In the genomic region with DNA sequence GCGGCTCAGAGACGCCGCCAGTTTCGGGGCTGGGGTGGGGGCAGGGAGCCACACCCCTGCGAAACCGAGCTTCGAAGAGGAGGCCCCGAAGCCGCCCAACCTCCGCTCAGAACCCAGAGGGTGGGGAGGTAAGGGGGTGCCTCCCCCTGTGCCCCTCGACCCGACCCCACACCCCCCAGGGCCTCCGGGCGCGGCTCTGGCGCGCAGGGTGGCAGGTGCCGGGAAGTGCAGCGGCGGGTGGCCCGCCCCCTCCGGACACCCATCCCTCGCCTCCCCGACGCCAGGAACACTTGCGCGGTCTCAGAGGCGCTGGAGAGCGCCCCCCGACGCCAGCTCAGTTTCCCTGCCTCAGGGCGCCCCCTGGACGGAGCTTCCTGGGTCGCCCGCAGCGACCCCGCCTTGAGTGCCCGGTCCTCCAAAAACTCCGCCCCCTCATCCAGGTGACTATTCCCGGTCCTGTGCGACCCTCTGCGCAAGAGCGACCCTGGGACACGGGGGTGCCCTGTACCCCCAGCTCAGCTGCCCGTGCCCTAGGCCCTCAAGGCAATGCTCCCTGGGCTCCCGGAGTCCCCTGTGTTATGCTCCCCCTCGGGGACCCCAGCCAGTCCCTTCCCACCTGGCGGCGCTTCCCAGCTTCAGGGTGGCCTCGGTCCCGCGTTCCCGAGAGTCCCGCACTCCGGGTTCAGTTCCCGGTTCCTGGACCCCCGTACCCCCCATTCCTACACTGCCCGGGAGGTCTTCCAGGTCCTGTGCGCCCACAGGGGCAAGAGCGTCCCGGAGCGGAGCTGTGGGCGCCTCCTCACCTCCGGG, we compare ENCODE assay signal across 1 cellular context.
TF ChIP-seq lines count a peak whose summit lies in the region.

No MANE protein-coding gene starts in this region.

TF ChIP-seq in WTC11, 78 proteins besides CTCF, POLR2A, EP300 and RAD21 (continued from another document):
- TF ChIP-seq, protein P1, sequence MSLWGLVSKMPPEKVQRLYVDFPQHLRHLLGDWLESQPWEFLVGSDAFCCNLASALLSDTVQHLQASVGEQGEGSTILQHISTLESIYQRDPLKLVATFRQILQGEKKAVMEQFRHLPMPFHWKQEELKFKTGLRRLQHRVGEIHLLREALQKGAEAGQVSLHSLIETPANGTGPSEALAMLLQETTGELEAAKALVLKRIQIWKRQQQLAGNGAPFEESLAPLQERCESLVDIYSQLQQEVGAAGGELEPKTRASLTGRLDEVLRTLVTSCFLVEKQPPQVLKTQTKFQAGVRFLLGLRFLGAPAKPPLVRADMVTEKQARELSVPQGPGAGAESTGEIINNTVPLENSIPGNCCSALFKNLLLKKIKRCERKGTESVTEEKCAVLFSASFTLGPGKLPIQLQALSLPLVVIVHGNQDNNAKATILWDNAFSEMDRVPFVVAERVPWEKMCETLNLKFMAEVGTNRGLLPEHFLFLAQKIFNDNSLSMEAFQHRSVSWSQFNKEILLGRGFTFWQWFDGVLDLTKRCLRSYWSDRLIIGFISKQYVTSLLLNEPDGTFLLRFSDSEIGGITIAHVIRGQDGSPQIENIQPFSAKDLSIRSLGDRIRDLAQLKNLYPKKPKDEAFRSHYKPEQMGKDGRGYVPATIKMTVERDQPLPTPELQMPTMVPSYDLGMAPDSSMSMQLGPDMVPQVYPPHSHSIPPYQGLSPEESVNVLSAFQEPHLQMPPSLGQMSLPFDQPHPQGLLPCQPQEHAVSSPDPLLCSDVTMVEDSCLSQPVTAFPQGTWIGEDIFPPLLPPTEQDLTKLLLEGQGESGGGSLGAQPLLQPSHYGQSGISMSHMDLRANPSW (CRISPR knock-in tag; conservative IDR thresholded peaks at IDR 0.05; ENCODE audit: low read depth) = no peak
- no peak for TF ChIP-seq SOX15 (CRISPR knock-in tag; IDR thresholded peaks at IDR 0.05)
- TF ChIP-seq EMX1 (CRISPR knock-in tag; IDR thresholded peaks at IDR 0.05) = no peak
- TF ChIP-seq KAT7 (CRISPR knock-in tag; IDR thresholded peaks at IDR 0.05; ENCODE audit: borderline replicate concordance) = 0 out of 2 replicates have a peak, but pooled peaks have one; percentile 14
- no peak for TF ChIP-seq ZNF317 (CRISPR knock-in tag; IDR thresholded peaks at IDR 0.05; ENCODE audit: borderline replicate concordance, low read depth)
- TF ChIP-seq NFYB (CRISPR knock-in tag; conservative IDR thresholded peaks at IDR 0.05; ENCODE audit: low read depth) = no peak
- TF ChIP-seq, protein P2, sequence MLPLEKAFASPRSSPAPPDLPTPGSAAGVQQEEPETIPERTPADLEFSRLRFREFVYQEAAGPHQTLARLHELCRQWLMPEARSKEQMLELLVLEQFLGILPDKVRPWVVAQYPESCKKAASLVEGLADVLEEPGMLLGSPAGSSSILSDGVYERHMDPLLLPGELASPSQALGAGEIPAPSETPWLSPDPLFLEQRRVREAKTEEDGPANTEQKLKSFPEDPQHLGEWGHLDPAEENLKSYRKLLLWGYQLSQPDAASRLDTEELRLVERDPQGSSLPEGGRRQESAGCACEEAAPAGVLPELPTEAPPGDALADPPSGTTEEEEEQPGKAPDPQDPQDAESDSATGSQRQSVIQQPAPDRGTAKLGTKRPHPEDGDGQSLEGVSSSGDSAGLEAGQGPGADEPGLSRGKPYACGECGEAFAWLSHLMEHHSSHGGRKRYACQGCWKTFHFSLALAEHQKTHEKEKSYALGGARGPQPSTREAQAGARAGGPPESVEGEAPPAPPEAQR (CRISPR knock-in tag; IDR thresholded peaks at IDR 0.05) = no peak
- TF ChIP-seq RORB (CRISPR knock-in tag; IDR thresholded peaks at IDR 0.05) = no peak
- no peak for TF ChIP-seq JUN (CRISPR knock-in tag; IDR thresholded peaks at IDR 0.05)
- no peak for TF ChIP-seq NFATC4 (CRISPR knock-in tag; IDR thresholded peaks at IDR 0.05)
- TF ChIP-seq, protein P3, sequence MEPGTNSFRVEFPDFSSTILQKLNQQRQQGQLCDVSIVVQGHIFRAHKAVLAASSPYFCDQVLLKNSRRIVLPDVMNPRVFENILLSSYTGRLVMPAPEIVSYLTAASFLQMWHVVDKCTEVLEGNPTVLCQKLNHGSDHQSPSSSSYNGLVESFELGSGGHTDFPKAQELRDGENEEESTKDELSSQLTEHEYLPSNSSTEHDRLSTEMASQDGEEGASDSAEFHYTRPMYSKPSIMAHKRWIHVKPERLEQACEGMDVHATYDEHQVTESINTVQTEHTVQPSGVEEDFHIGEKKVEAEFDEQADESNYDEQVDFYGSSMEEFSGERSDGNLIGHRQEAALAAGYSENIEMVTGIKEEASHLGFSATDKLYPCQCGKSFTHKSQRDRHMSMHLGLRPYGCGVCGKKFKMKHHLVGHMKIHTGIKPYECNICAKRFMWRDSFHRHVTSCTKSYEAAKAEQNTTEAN (CRISPR knock-in tag; IDR thresholded peaks at IDR 0.05) = no peak
- TF ChIP-seq ETV6 (CRISPR knock-in tag; IDR thresholded peaks at IDR 0.05) = no peak; the same call in 1 of the 2 replicates
- no peak; the same call in 1 of the 2 replicates for TF ChIP-seq FOXP1 (CRISPR knock-in tag; IDR thresholded peaks at IDR 0.05; ENCODE audit: borderline replicate concordance)
- TF ChIP-seq, protein P4, sequence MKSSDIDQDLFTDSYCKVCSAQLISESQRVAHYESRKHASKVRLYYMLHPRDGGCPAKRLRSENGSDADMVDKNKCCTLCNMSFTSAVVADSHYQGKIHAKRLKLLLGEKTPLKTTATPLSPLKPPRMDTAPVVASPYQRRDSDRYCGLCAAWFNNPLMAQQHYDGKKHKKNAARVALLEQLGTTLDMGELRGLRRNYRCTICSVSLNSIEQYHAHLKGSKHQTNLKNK (CRISPR knock-in tag; IDR thresholded peaks at IDR 0.05) = no peak
- peak; percentile 93 for TF ChIP-seq ZNF423 (CRISPR knock-in tag; IDR thresholded peaks at IDR 0.05)
- no peak for TF ChIP-seq IRF2 (CRISPR knock-in tag; IDR thresholded peaks at IDR 0.05; ENCODE audit: borderline replicate concordance, low read depth)
- no peak for TF ChIP-seq GTF2I (CRISPR knock-in tag; conservative IDR thresholded peaks at IDR 0.05)
- no peak for TF ChIP-seq ZNF671 (CRISPR knock-in tag; IDR thresholded peaks at IDR 0.05)
- TF ChIP-seq, protein P5, sequence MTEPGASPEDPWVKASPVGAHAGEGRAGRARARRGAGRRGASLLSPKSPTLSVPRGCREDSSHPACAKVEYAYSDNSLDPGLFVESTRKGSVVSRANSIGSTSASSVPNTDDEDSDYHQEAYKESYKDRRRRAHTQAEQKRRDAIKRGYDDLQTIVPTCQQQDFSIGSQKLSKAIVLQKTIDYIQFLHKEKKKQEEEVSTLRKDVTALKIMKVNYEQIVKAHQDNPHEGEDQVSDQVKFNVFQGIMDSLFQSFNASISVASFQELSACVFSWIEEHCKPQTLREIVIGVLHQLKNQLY (CRISPR knock-in tag; IDR thresholded peaks at IDR 0.05) = no peak
